In genomic region chr5:57618767-57619381, GRCh38 we compare ENCODE assay signal across 1 cellular context.
TF ChIP-seq lines count a peak whose summit lies in the region.

No MANE protein-coding gene starts in this region.

TF ChIP-seq in GM12878, 131 proteins besides CTCF, POLR2A, EP300 and RAD21:
- TF ChIP-seq NFXL1 (IDR thresholded peaks at IDR 0.05; ENCODE audit: borderline replicate concordance) (no peak), SIX5 (IDR thresholded peaks at IDR 0.05; ENCODE audit: low read depth, low read length, severe bottlenecking) (no peak), EED (IDR thresholded peaks at IDR 0.05; ENCODE audit: low read depth) (no peak)
TF ChIP-seq in GM12878: peak in this region for 0.
